21 cellular contexts compared by ENCODE assay signal in genomic region chr20:23692725-23693124, GRCh38. TPM values are rescaled to one million over a fixed set of nuclear protein-coding genes. Genes with fewer than 3 reads are reported as not detected.
DNase-seq lines count a peak whose midpoint lies in the region; ATAC-seq and TF ChIP-seq lines count a peak whose summit lies in the region.
"Had no signal": no experiment of that assay in that cellular context is flagged by ENCODE, and none has a peak within 500 bp of the region (broad histone marks: within the 10 kb centered on the region; RNA-seq: fewer than 3 reads in every experiment).

No MANE protein-coding gene starts in this region.

- no peaks in the 10 kb centered on the region for H3K36me3 Mint-ChIP-seq in effector memory CD8-positive, alpha-beta T cell (ENCODE audit: insufficient read depth)
- H3K36me3 Mint-ChIP-seq: CD8-positive, alpha-beta memory T cell had no signal

- ATAC-seq in heart left ventricle (no peak), left cardiac atrium (no peak), psoas muscle (no peak), HG03520 (IDR thresholded peaks at IDR 0.05; ENCODE audit: unreplicated experiment) (no peak), GM21447 (IDR thresholded peaks at IDR 0.05; ENCODE audit: unreplicated experiment) (no peak)
- ATAC-seq in effector memory CD8-positive, alpha-beta T cell (replicated peaks) = no peak

- no peak overlapping the region for H3K4me3 ChIP-seq in heart left ventricle
- H3K4me3 ChIP-seq in esophagus muscularis mucosa = no peak overlapping the region
- no peak overlapping the region for H3K4me3 ChIP-seq in psoas muscle
- H3K4me3 ChIP-seq: BLaER1 treated with 17β-estradiol and CSF1 and Interleukin-3, amounts not matched to agents 10 nM and 100 nM had no signal

- H3K27me3 ChIP-seq in heart left ventricle = no peaks in the 10 kb centered on the region
- peaks cover 0 to 9% (median 0%) of the 10 kb centered on the region in 4 donors for H3K27me3 ChIP-seq in esophagus muscularis mucosa
- H3K27me3 ChIP-seq in psoas muscle (ENCODE audit: insufficient read depth in 3 of 3, low read length in 2 of 3) = no peaks in the 10 kb centered on the region
- H3K27me3 ChIP-seq: BLaER1 treated with 17β-estradiol and CSF1 and Interleukin-3, amounts not matched to agents 10 nM and 100 nM had no signal

- no peaks in the 10 kb centered on the region for H3K9me3 Mint-ChIP-seq in effector memory CD8-positive, alpha-beta T cell
- H3K9me3 Mint-ChIP-seq: CD8-positive, alpha-beta memory T cell had no signal

- no peak overlapping the region for H3K27ac Mint-ChIP-seq in effector memory CD8-positive, alpha-beta T cell

- 65 to 73% (median 67%) methylated on average over 3 of the region's 3 CpGs for WGBS in heart left ventricle, 4 donors
- WGBS in esophagus muscularis mucosa = 64% methylated on average over 3 of the region's 3 CpGs
- WGBS in psoas muscle, 3 donors = 64 to 77% (median 73%) methylated on average over 3 of the region's 3 CpGs

- H3K4me1 ChIP-seq in heart left ventricle (peaks cover 0 to 14% (median 9%) of the 10 kb centered on the region in 12 donors), esophagus muscularis mucosa (peaks cover 0 to 9% (median 3%) of the 10 kb centered on the region in 4 donors), psoas muscle (no peaks in the 10 kb centered on the region)

- intact Hi-C loops in heart left ventricle (cut with DNase I) = no loop called here
- intact Hi-C loops in left cardiac atrium (cut with DNase I) = no loop called here
- intact Hi-C loops in esophagus muscularis mucosa (cut with DNase I) = no loop called here
- intact Hi-C loops in psoas muscle (cut with DNase I) = no loop called here

- H3K4me3 Mint-ChIP-seq in effector memory CD8-positive, alpha-beta T cell = no peak overlapping the region
- H3K4me3 Mint-ChIP-seq: CD8-positive, alpha-beta memory T cell had no signal

- DNase-seq in heart left ventricle = no peak
- DNase-seq in left cardiac atrium = no peak
- DNase-seq in LHCN-M2 (ENCODE audit: low read depth) = peak; percentile 2
- DNase-seq in esophagus muscularis mucosa (ENCODE audit: extremely low spot score) = peak; percentile 47
- DNase-seq in psoas muscle = no peak
- DNase-seq in effector memory CD8-positive, alpha-beta T cell = no peak
- DNase-seq: 8988T; CD8-positive, alpha-beta memory T cell; DMS79 treated with DMSO at 0.1 percent for 48 hours; GDM1; GOT3; NCI-H1105 treated with DMSO at 0.1 percent for 48 hours; NCI-H187 treated with DMSO at 0.1 percent for 48 hours; NCI-H345; NCI-H526; RPMI8226; SIG-M5 had no signal

- H3K9me3 ChIP-seq in heart left ventricle (no peaks in the 10 kb centered on the region), esophagus muscularis mucosa (no peaks in the 10 kb centered on the region), psoas muscle (no peaks in the 10 kb centered on the region)
- H3K9me3 ChIP-seq: BLaER1 treated with 17β-estradiol and CSF1 and Interleukin-3, amounts not matched to agents 10 nM and 100 nM had no signal

- TF ChIP-seq POLR2A in heart left ventricle (IDR thresholded peaks at IDR 0.05) (no peak), esophagus muscularis mucosa (IDR thresholded peaks at IDR 0.05; ENCODE audit: low read depth) (no peak)

- TF ChIP-seq CTCF in heart left ventricle (IDR thresholded peaks at IDR 0.05) (no peak), esophagus muscularis mucosa (IDR thresholded peaks at IDR 0.05) (no peak), psoas muscle (IDR thresholded peaks at IDR 0.05) (no peak)

- H3K4me1 Mint-ChIP-seq in effector memory CD8-positive, alpha-beta T cell (ENCODE audit: low read depth in 2 of 2) = no peaks in the 10 kb centered on the region
- H3K4me1 Mint-ChIP-seq: CD8-positive, alpha-beta memory T cell had no signal

- no peak for TF ChIP-seq EP300 in esophagus muscularis mucosa (IDR thresholded peaks at IDR 0.05)

- H3K27ac ChIP-seq in heart left ventricle = peak overlapping the region in 7 of 12 donors; percentile 13 to 54 (median 40)
- no peak overlapping the region for H3K27ac ChIP-seq in esophagus muscularis mucosa (replicated peaks in 1 of 4)
- peak overlapping the region; percentile 36 for H3K27ac ChIP-seq in psoas muscle

- peaks cover 43 to 48% of the 10 kb centered on the region in 2 donors for H3K27me3 Mint-ChIP-seq in effector memory CD8-positive, alpha-beta T cell

- H3K36me3 ChIP-seq in heart left ventricle (no peaks in the 10 kb centered on the region), esophagus muscularis mucosa (no peaks in the 10 kb centered on the region), psoas muscle (ENCODE audit: insufficient read depth in 1 of 2, low read depth in 1 of 2) (no peaks in the 10 kb centered on the region)
- H3K36me3 ChIP-seq: BLaER1 treated with 17β-estradiol and CSF1 and Interleukin-3, amounts not matched to agents 10 nM and 100 nM had no signal

RNA-seq across cellular contexts. Expression of gene CST4, which starts 3.9 kb away (rescaled TPM):
- total RNA-seq in heart left ventricle = not detected
- polyA plus RNA-seq in heart left ventricle = not detected
- not detected for total RNA-seq in left cardiac atrium
- not detected in 2 replicates for total RNA-seq in LHCN-M2 (2014; rRNA removed)
- not detected for polyA plus RNA-seq in LHCN-M2 (2012)
- total RNA-seq in esophagus muscularis mucosa = not detected
- not detected for total RNA-seq in psoas muscle
- polyA plus RNA-seq in psoas muscle = not detected
- total RNA-seq: CD8-positive, alpha-beta memory T cell; HT1080 had no signal
- polyA plus RNA-seq: CD8-positive, alpha-beta memory T cell had no signal

RNA-seq across cellular contexts. Expression of gene CST3, which starts 55.0 kb away (rescaled TPM):
- total RNA-seq in heart left ventricle (1,000 to 10,000 TPM in 3 of 9 donors, 100 to 1,000 TPM in 6; 482 to 1,194 (median 708) TPM), left cardiac atrium (1,000 to 10,000 TPM in 1 of 2 donors, 100 to 1,000 TPM in 1; 940 to 1,205 TPM), LHCN-M2 (2014; rRNA removed) (356 and 431 TPM in 2 replicates), esophagus muscularis mucosa (1,000 to 10,000 TPM; 1,253 to 2,184 (median 1,709) TPM), psoas muscle (100 to 1,000 TPM; 422 to 713 (median 508) TPM)
- polyA plus RNA-seq in heart left ventricle (100 to 1,000 TPM; 240 to 611 TPM), psoas muscle (100 to 1,000 TPM; 374 to 415 (median 394) TPM)
- 395 TPM for polyA plus RNA-seq in LHCN-M2 (2012)

RNA-seq across cellular contexts. Expression of gene CST1, which starts 58.0 kb away (rescaled TPM):
- not detected for total RNA-seq in heart left ventricle
- polyA plus RNA-seq in heart left ventricle = not detected
- total RNA-seq in left cardiac atrium = not detected
- not detected in 2 replicates for total RNA-seq in LHCN-M2 (2014; rRNA removed)
- polyA plus RNA-seq in LHCN-M2 (2012) = not detected
- not detected for total RNA-seq in esophagus muscularis mucosa
- not detected for total RNA-seq in psoas muscle
- not detected for polyA plus RNA-seq in psoas muscle
- total RNA-seq: CD8-positive, alpha-beta memory T cell; HT1080 had no signal
- polyA plus RNA-seq: CD8-positive, alpha-beta memory T cell had no signal

Comparison
In these comparisons a context has a peak if more than half of its experiments do, and no peak if none do; other contexts are left out.
1. DNase-seq: peak in LHCN-M2 (single experiment) and esophagus muscularis mucosa (single experiment); none in heart left ventricle (0 of 5), left cardiac atrium (single experiment), psoas muscle (0 of 2) and effector memory CD8-positive, alpha-beta T cell (0 of 3).
2. H3K27ac ChIP-seq: peak in heart left ventricle (7 of 12) and psoas muscle (single experiment); none in esophagus muscularis mucosa (0 of 4).